Comparison of ENCODE assay signal across 15 cellular contexts in genomic region chr3:15217841-15218267, GRCh38.
"Had no signal": no experiment of that assay in that cellular context is flagged by ENCODE, and none has a peak within 500 bp of the region (broad histone marks: within the 10 kb centered on the region; RNA-seq: fewer than 3 reads in every experiment).

No MANE protein-coding gene starts in this region.

- H3K9me3 Mint-ChIP-seq: activated naive CD4-positive, alpha-beta T cell treated with anti-CD3 and anti-CD28 coated beads, Interleukin-2, amount 50 U/mL, for 24 hours; nephron; stimulated activated naive CD8-positive, alpha-beta T cell treated with anti-CD3 and anti-CD28 coated beads, Interleukin-15, amount 100 ng/mL, for 72 hours; WTC11 had no signal

- H3K4me3 Mint-ChIP-seq: activated naive CD4-positive, alpha-beta T cell treated with anti-CD3 and anti-CD28 coated beads, Interleukin-2, amount 50 U/mL, for 24 hours; nephron; stimulated activated naive CD8-positive, alpha-beta T cell treated with anti-CD3 and anti-CD28 coated beads, Interleukin-15, amount 100 ng/mL, for 72 hours; WTC11 had no signal

- H3K27ac Mint-ChIP-seq: nephron, WTC11 had no signal

- H3K9me3 ChIP-seq: testis had no signal

- H3K27ac ChIP-seq: brain microvascular endothelial cell, foreskin keratinocyte, testis had no signal

- H3K4me1 ChIP-seq: foreskin keratinocyte, testis had no signal

- H3K4me3 ChIP-seq: testis had no signal

- H3K27me3 Mint-ChIP-seq: activated naive CD4-positive, alpha-beta T cell treated with anti-CD3 and anti-CD28 coated beads, Interleukin-2, amount 50 U/mL, for 24 hours; stimulated activated naive CD8-positive, alpha-beta T cell treated with anti-CD3 and anti-CD28 coated beads, Interleukin-15, amount 100 ng/mL, for 72 hours had no signal

- H3K4me1 Mint-ChIP-seq: nephron; stimulated activated naive CD8-positive, alpha-beta T cell treated with anti-CD3 and anti-CD28 coated beads, Interleukin-15, amount 100 ng/mL, for 72 hours; WTC11 had no signal

- DNase-seq: activated CD4-positive, alpha-beta T cell treated with anti-CD3 and anti-CD28 coated beads, Interleukin-2, amount 50 U/mL, for 1 hour; activated effector memory CD4-positive, alpha-beta T cell treated with Interleukin-2 at 50 U/mL for 16 hours; activated T-cell treated with anti-CD3 and anti-CD28 coated beads for 4 hours; amygdala; brain microvascular endothelial cell; foreskin keratinocyte; head of caudate nucleus; mesenchymal stem cell; stimulated activated CD4-positive, alpha-beta T cell treated with anti-CD3 and anti-CD28 coated beads, Interleukin-4, amount 100 ng/mL, for 4 hours; stimulated activated naive CD8-positive, alpha-beta T cell treated with anti-CD3 and anti-CD28 coated beads, Interleukin-15, amount 100 ng/mL, for 72 hours; testis had no signal

- H3K27me3 ChIP-seq: brain microvascular endothelial cell, foreskin keratinocyte, testis had no signal

- ATAC-seq: foreskin keratinocyte; left lobe of liver; stimulated activated naive CD8-positive, alpha-beta T cell treated with anti-CD3 and anti-CD28 coated beads, Interleukin-15, amount 100 ng/mL, for 72 hours; WTC11 had no signal
